8 cellular contexts compared by ENCODE assay signal in genomic region chr17:1060991-1061390, GRCh38.
A peak's percentile ranks its signal among the peaks of the same experiment; 100 is the strongest.
DNase-seq lines count a peak whose midpoint lies in the region; ATAC-seq and TF ChIP-seq lines count a peak whose summit lies in the region.

No MANE protein-coding gene starts in this region.

- no peaks in the 10 kb centered on the region for H3K27me3 ChIP-seq in endodermal cell (ENCODE audit: control insufficient read depth, insufficient read depth, low read length, poor library complexity, severe bottlenecking)

- 93 to 96% methylated on average over 10 to 11 of the region's 11 CpGs for WGBS in endodermal cell (ENCODE audit: insufficient coverage in 1 of 2, insufficient read length in 1 of 2), 2 experiments

- TF ChIP-seq CTCF in activated CD8-positive, alpha-beta T cell treated with anti-CD3 and anti-CD28 coated beads for 36 hours (IDR thresholded peaks at IDR 0.05) = no peak
- no peak for TF ChIP-seq CTCF in endodermal cell (conservative IDR thresholded peaks at IDR 0.05)

- no peaks in the 10 kb centered on the region for H3K27me3 Mint-ChIP-seq in activated CD8-positive, alpha-beta T cell treated with anti-CD3 and anti-CD28 coated beads for 36 hours
- H3K27me3 Mint-ChIP-seq in endodermal cell (ENCODE audit: insufficient read depth) = no peaks in the 10 kb centered on the region

- H3K27ac ChIP-seq in endodermal cell (ENCODE audit: low read depth, low read length) = no peak overlapping the region

- peaks cover 29% of the 10 kb centered on the region for H3K36me3 ChIP-seq in endodermal cell (ENCODE audit: control insufficient read depth, insufficient read depth, low read length)

- H3K9ac ChIP-seq in endodermal cell (ENCODE audit: extremely low read depth, low read length, poor library complexity, severe bottlenecking) = no peak overlapping the region

- DNase-seq in Right ventricle myocardium inferior (ENCODE audit: missing footprints) (no peak), cardiac septum (ENCODE audit: low spot score) (no peak), left ventricle myocardium superior (peak; percentile 46), ureter (ENCODE audit: low spot score) (peak; percentile 87), COR-L47 (lab: John Stamatoyannopoulos, UW) (no peak), NOMO-1 treated with DMSO at 0.1 percent for 48 hours (lab: John Stamatoyannopoulos, UW; ENCODE audit: unreplicated experiment) (no peak), endodermal cell (no peak)
- peak; percentile 68 for DNase-seq in activated CD8-positive, alpha-beta T cell treated with anti-CD3 and anti-CD28 coated beads for 36 hours

- intact Hi-C loops in Right ventricle myocardium inferior (cut with DNase I) (no loop called here), cardiac septum (cut with DNase I) (no loop called here), left ventricle myocardium superior (cut with micrococcal nuclease) (no loop called here)
- intact Hi-C loops in activated CD8-positive, alpha-beta T cell treated with anti-CD3 and anti-CD28 coated beads for 36 hours (cut with micrococcal nuclease) = no loop called here

- peaks cover 25% of the 10 kb centered on the region for H3K36me3 Mint-ChIP-seq in activated CD8-positive, alpha-beta T cell treated with anti-CD3 and anti-CD28 coated beads for 36 hours (ENCODE audit: low read depth)
- H3K36me3 Mint-ChIP-seq in endodermal cell (ENCODE audit: low read depth) = peaks cover 46% of the 10 kb centered on the region

- no peak overlapping the region for H3K4me3 Mint-ChIP-seq in activated CD8-positive, alpha-beta T cell treated with anti-CD3 and anti-CD28 coated beads for 36 hours
- no peak overlapping the region for H3K4me3 Mint-ChIP-seq in endodermal cell

- H3K4me1 ChIP-seq in endodermal cell (ENCODE audit: control insufficient read depth, insufficient read depth, low read length) = no peaks in the 10 kb centered on the region

- no peak overlapping the region for H3K27ac Mint-ChIP-seq in activated CD8-positive, alpha-beta T cell treated with anti-CD3 and anti-CD28 coated beads for 36 hours
- H3K27ac Mint-ChIP-seq in endodermal cell = no peak overlapping the region

- CTCF ChIA-PET in activated CD8-positive, alpha-beta T cell treated with anti-CD3 and anti-CD28 coated beads for 36 hours (lab: Charles Lee) = no interaction called here

- peak; percentile 24 for ATAC-seq in Right ventricle myocardium inferior
- peak; percentile 60 for ATAC-seq in activated CD8-positive, alpha-beta T cell treated with anti-CD3 and anti-CD28 coated beads for 36 hours
- peak; percentile 41 for ATAC-seq in left ventricle myocardium superior

- H3K4me3 ChIP-seq in endodermal cell (ENCODE audit: low read length) = no peak overlapping the region

- peaks cover 11% of the 10 kb centered on the region for H3K9me3 ChIP-seq in endodermal cell (ENCODE audit: control insufficient read depth, low read length)

- H3K9me3 Mint-ChIP-seq in activated CD8-positive, alpha-beta T cell treated with anti-CD3 and anti-CD28 coated beads for 36 hours = no peaks in the 10 kb centered on the region
- H3K9me3 Mint-ChIP-seq in endodermal cell = peaks cover 13% of the 10 kb centered on the region

- POLR2A ChIA-PET in activated CD8-positive, alpha-beta T cell treated with anti-CD3 and anti-CD28 coated beads for 36 hours (lab: Charles Lee) = no interaction called here

- H3K4me1 Mint-ChIP-seq in activated CD8-positive, alpha-beta T cell treated with anti-CD3 and anti-CD28 coated beads for 36 hours (ENCODE audit: low read depth) = no peaks in the 10 kb centered on the region
- no peaks in the 10 kb centered on the region for H3K4me1 Mint-ChIP-seq in endodermal cell

Comparison
In these comparisons a context has a peak if more than half of its experiments do, and no peak if none do; other contexts are left out.
1. DNase-seq: peak in activated CD8-positive, alpha-beta T cell treated with anti-CD3 and anti-CD28 coated beads for 36 hours (single experiment), left ventricle myocardium superior (single experiment) and ureter (single experiment); none in Right ventricle myocardium inferior (single experiment), cardiac septum (single experiment), COR-L47 (single experiment), NOMO-1 treated with DMSO at 0.1 percent for 48 hours (single experiment) and endodermal cell (single experiment).
2. Peak in every context shown above with its lines, with median percentiles within 50 percentile points of each other: ATAC-seq.